1 cellular context compared by ENCODE assay signal in the genomic region with DNA sequence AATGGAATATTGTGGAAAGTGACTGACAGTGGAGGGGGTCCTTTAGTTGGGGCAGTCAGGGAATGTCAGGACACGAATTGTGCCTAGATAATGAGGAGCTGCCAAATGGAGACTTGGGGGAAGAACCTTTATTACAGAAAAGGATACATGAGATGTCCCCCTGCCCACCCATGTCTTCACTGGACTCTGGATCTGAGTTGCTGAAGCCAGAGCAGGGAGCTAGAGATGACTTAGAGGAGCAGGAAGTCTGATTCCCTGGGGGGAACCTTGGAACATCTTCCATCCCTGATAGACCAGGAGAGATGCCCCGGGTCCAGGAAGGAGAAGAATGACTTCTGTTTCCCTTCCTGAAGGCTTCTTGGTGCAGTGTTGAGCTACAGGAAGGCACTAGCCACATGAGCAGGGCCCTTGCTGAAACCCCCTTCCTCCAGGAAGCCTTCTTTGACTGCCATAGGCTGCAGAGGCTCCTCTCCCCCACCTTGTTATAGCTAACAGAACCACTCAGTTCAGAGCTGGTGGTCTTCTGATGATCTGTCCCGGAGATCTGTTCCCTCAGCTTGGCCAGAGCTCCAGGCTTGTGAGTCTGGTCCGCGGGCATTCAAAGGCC.
TF ChIP-seq lines count a peak whose summit lies in the region.

No MANE protein-coding gene starts in this region.

TF ChIP-seq in endothelial cell of umbilical vein, 7 proteins besides CTCF, POLR2A, EP300 and RAD21:
- no peak for TF ChIP-seq JUN (IDR thresholded peaks at IDR 0.05; ENCODE audit: borderline replicate concordance, insufficient read depth, insufficient read length, low read depth)
- no peak for TF ChIP-seq FOS (IDR thresholded peaks at IDR 0.05; ENCODE audit: borderline replicate concordance, insufficient read depth, low read length)
- TF ChIP-seq MYC (IDR thresholded peaks at IDR 0.05; ENCODE audit: low read depth, low read length): no peak
- no peak for TF ChIP-seq GATA2 (IDR thresholded peaks at IDR 0.05; ENCODE audit: insufficient read depth, insufficient read length, low read depth, low read length)
- TF ChIP-seq, protein P1, sequence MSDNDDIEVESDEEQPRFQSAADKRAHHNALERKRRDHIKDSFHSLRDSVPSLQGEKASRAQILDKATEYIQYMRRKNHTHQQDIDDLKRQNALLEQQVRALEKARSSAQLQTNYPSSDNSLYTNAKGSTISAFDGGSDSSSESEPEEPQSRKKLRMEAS (IDR thresholded peaks at IDR 0.05; ENCODE audit: insufficient read depth, insufficient read length): no peak
- TF ChIP-seq POLR2AphosphoS5 (IDR thresholded peaks at IDR 0.05; ENCODE audit: insufficient read depth, low read depth, low read length): no peak
- no peak for TF ChIP-seq EZH2 (IDR thresholded peaks at IDR 0.05; ENCODE audit: borderline replicate concordance, low read depth, low read length, severe bottlenecking)
